Comparison of ENCODE assay signal across 12 cellular contexts in the genomic region with DNA sequence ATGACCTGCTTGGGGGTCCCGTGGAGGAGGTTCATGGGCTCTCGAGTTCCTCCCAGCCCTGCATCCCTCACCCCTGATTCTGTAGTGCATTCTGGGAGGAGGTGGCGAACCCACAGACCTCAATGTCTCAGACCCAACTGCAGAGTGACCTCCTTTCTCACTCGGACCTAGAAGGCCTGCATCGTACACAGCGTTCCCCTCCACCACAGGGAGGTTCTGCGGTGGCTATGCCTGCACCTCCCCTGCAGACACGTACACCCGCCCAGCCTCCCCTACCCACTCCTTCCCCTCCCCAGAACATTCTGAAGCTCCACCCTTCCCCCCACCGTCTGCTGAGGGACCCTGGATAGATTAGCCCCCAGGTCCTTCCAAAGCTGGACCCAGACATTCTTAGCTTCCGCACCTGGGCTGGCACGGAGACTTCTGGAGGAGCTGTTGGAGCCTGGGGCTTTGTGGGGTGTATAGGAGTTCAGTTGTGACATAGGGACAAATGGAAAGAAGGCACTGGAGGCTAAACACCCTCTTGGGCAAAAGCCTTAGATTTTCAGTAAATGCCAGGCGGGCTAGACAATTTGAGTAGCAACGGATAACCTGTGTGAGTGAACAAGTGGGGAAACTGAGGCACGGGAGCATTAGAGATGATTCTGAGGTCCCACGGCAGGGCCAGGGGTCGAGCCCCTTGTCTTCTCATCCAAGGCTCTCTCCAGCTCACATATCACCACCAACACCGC. TPM values are rescaled to one million over a fixed set of nuclear protein-coding genes. Genes with fewer than 3 reads are reported as not detected.
A peak's percentile ranks its signal among the peaks of the same experiment; 100 is the strongest.
DNase-seq lines count a peak whose midpoint lies in the region; ATAC-seq and TF ChIP-seq lines count a peak whose summit lies in the region.
"Had no signal": no experiment of that assay in that cellular context is flagged by ENCODE, and none has a peak within 500 bp of the region (broad histone marks: within the 10 kb centered on the region; RNA-seq: fewer than 3 reads in every experiment).

No MANE protein-coding gene starts in this region.

- H3K9me3 ChIP-seq in BLaER1 = no peaks in the 10 kb centered on the region

- H3K79me2 ChIP-seq in KMS-11 (ENCODE audit: insufficient read depth, low read depth) = no peaks in the 10 kb centered on the region

- H3K27me3 ChIP-seq in BLaER1 (no peaks in the 10 kb centered on the region), KMS-11 (ENCODE audit: insufficient read depth, low read depth) (peaks cover 2% of the 10 kb centered on the region; the same call in 1 of the 2 replicates)

- H3K4me3 ChIP-seq in BLaER1 = peak overlapping the region; percentile 66
- no peak overlapping the region for H3K4me3 ChIP-seq in KMS-11 (IDR thresholded peaks at IDR 0.05; ENCODE audit: insufficient read depth, low read depth, low read length)

- intact Hi-C loops in natural killer cell (cut with micrococcal nuclease) = loop anchor here (5.0 kb wide), 1 partner anchor 37 kb away; no protein-coding TSS in a partner anchor

- H3K4me3 Mint-ChIP-seq in brain = peak overlapping the region; percentile 80 to 87 (median 83)
- peak overlapping the region; percentile 86 for H3K4me3 Mint-ChIP-seq in natural killer cell

- H3K36me3 Mint-ChIP-seq in brain (peaks cover 21% of the 10 kb centered on the region), natural killer cell (no peaks in the 10 kb centered on the region)

- TF ChIP-seq CTCF in KMS-11 (conservative IDR thresholded peaks at IDR 0.05; ENCODE audit: low read depth, low read length) (no peak), brain (conservative IDR thresholded peaks at IDR 0.05) (no peak), natural killer cell (IDR thresholded peaks at IDR 0.05) (no peak)

- peak overlapping the region in 4 of 5 experiments; percentile 66 to 92 (median 86) for H3K27ac Mint-ChIP-seq in brain
- H3K27ac Mint-ChIP-seq in natural killer cell = peak overlapping the region; percentile 80 to 94

- peak overlapping the region; percentile 34; the same call in 1 of the 2 replicates for H2AFZ ChIP-seq in KMS-11 (ENCODE audit: low read depth)

- H3K4me2 ChIP-seq in BLaER1 = peak overlapping the region; percentile 55
- no peak overlapping the region for H3K4me2 ChIP-seq in KMS-11

- peak; percentile 64 to 75 (median 65) for ATAC-seq in natural killer cell
- ATAC-seq in HG03432 (IDR thresholded peaks at IDR 0.05; ENCODE audit: unreplicated experiment) = no peak
- ATAC-seq in GM18909 (IDR thresholded peaks at IDR 0.05; ENCODE audit: poor library complexity, unreplicated experiment) = no peak

- H3K36me3 ChIP-seq in BLaER1 (peaks cover 26% of the 10 kb centered on the region), KMS-11 (ENCODE audit: insufficient read depth) (no peaks in the 10 kb centered on the region)

- H3K9ac ChIP-seq in BLaER1 (no peak overlapping the region), KMS-11 (no peak overlapping the region)

- H3K9me3 Mint-ChIP-seq in brain = peaks cover 0 to 4% (median 0%) of the 10 kb centered on the region in 5 experiments
- H3K9me3 Mint-ChIP-seq in natural killer cell = no peaks in the 10 kb centered on the region

- H3K27me3 Mint-ChIP-seq in brain (peaks cover 4% of the 10 kb centered on the region), natural killer cell (ENCODE audit: low read depth in 2 of 2) (no peaks in the 10 kb centered on the region)

- DNase-seq in natural killer cell (no peak), H4 (ENCODE audit: low spot score) (no peak), DMS53 (lab: John Stamatoyannopoulos, UW) (no peak)
- DNase-seq: MM.1S had no signal

- H3K4me1 ChIP-seq in BLaER1 = peaks cover 44% of the 10 kb centered on the region
- no peaks in the 10 kb centered on the region for H3K4me1 ChIP-seq in KMS-11 (ENCODE audit: low read depth, poor library complexity, severe bottlenecking)

- H3K4me1 Mint-ChIP-seq in brain (peaks cover 17% of the 10 kb centered on the region), natural killer cell (peaks cover 26 to 51% of the 10 kb centered on the region in 2 donors)

- H3K27ac ChIP-seq in BLaER1 (no peak overlapping the region), KMS-11 (no peak overlapping the region)
- H3K27ac ChIP-seq: VCaP had no signal

- H4K20me1 ChIP-seq in BLaER1 = no peaks in the 10 kb centered on the region
- no peaks in the 10 kb centered on the region for H4K20me1 ChIP-seq in KMS-11 (ENCODE audit: insufficient read depth)

RNA-seq across cellular contexts. Expression of gene FSD1, which starts 0.5 kb away (rescaled TPM):
- 106 TPM for polyA plus RNA-seq in brain (ENCODE audit: insufficient read depth, low read depth, low replicate concordance)
- 10 to 100 TPM; 15.5 to 18.2 (median 16.4) TPM for total RNA-seq in natural killer cell
- 19.0 and 26.7 TPM in 2 replicates for total RNA-seq in H4 (2014; rRNA removed; shearing (Covaris generic))
- total RNA-seq: skeletal muscle tissue, subcutaneous adipose tissue had no signal

RNA-seq across cellular contexts. Expression of gene TMIGD2, which starts 1.8 kb away (rescaled TPM):
- polyA plus RNA-seq in brain (ENCODE audit: insufficient read depth, low read depth, low replicate concordance) = 2.9 TPM
- 10 to 100 TPM; 33.8 to 45.3 (median 41.1) TPM for total RNA-seq in natural killer cell
- total RNA-seq in H4 (2014; rRNA removed; shearing (Covaris generic)) = not detected in 2 replicates

RNA-seq across cellular contexts. Expression of gene SHD, which starts 24.9 kb away (rescaled TPM):
- 207 TPM for polyA plus RNA-seq in brain (ENCODE audit: insufficient read depth, low read depth, low replicate concordance)
- under 1 TPM in 1 of 3 donors, not detected in 2; 0.20 TPM for total RNA-seq in natural killer cell
- total RNA-seq in H4 (2014; rRNA removed; shearing (Covaris generic)) = not detected in 2 replicates
- total RNA-seq: subcutaneous adipose tissue had no signal

RNA-seq across cellular contexts. Expression of gene STAP2, which starts 34.7 kb away (rescaled TPM):
- polyA plus RNA-seq in brain (ENCODE audit: insufficient read depth, low read depth, low replicate concordance) = 25.7 TPM
- 1 to 10 TPM; 1.4 to 3.3 (median 2.0) TPM for total RNA-seq in natural killer cell
- total RNA-seq in H4 (2014; rRNA removed; shearing (Covaris generic)) = 0.19 and 0.78 TPM in 2 replicates

RNA-seq across cellular contexts. Expression of gene MPND, which starts 39.4 kb away (rescaled TPM):
- 73.2 TPM for polyA plus RNA-seq in brain (ENCODE audit: insufficient read depth, low read depth, low replicate concordance)
- 10 to 100 TPM; 30.4 to 38.4 (median 31.1) TPM for total RNA-seq in natural killer cell
- total RNA-seq in H4 (2014; rRNA removed; shearing (Covaris generic)) = 1.7 and 2.9 TPM in 2 replicates

Comparison
In these comparisons a context has a peak if more than half of its experiments do, and no peak if none do; other contexts are left out.
1. ATAC-seq: peak in natural killer cell (3 of 3); none in HG03432 (single experiment) and GM18909 (single experiment).
2. RNA of gene TMIGD2, which starts 1.8 kb away (total RNA-seq): 33.8 to 45.3 TPM in natural killer cell; not detected in H4; every median in the first group is over 10 times any median in the second.